In genomic region chr15:60079210-60079609, GRCh38 we compare ENCODE assay signal across 16 cellular contexts.
DNase-seq lines count a peak whose midpoint lies in the region; FAIRE-seq and TF ChIP-seq lines count a peak whose summit lies in the region.
"Had no signal": no experiment of that assay in that cellular context is flagged by ENCODE, and none has a peak within 500 bp of the region (broad histone marks: within the 10 kb centered on the region; RNA-seq: fewer than 3 reads in every experiment).

No MANE protein-coding gene starts in this region.

- H3K4me1 ChIP-seq in MM.1S (ENCODE audit: low read length), result no peaks in the 10 kb centered on the region
- no peaks in the 10 kb centered on the region for H3K4me1 ChIP-seq in tibial nerve

- no peaks in the 10 kb centered on the region for H3K79me2 ChIP-seq in MM.1S (ENCODE audit: low read length)

- no peaks in the 10 kb centered on the region for H4K20me1 ChIP-seq in MM.1S (ENCODE audit: insufficient read depth, low read length)

- TF ChIP-seq CTCF in GM06990 (IDR thresholded peaks at IDR 0.05; ENCODE audit: insufficient read depth, low read length, poor library complexity, severe bottlenecking) (peak; percentile 40), MM.1S (IDR thresholded peaks at IDR 0.05; ENCODE audit: low read length) (peak; percentile 33), bronchial epithelial cell (IDR thresholded peaks at IDR 0.05; ENCODE audit: insufficient read depth, low read length, severe bottlenecking) (peak; percentile 24), mesothelial cell of epicardium (IDR thresholded peaks at IDR 0.05; ENCODE audit: unreplicated experiment) (peak; percentile 31), GM13976 (IDR thresholded peaks at IDR 0.05; ENCODE audit: borderline replicate concordance, control extremely low read depth, extremely low read depth, insufficient read depth, missing control alignments) (no peak), tibial nerve (IDR thresholded peaks at IDR 0.05) (no peak), GM20000 (IDR thresholded peaks at IDR 0.05; ENCODE audit: extremely low read depth, missing control alignments) (no peak)

- H3K4me3 Mint-ChIP-seq in mesothelial cell of epicardium, result no peak overlapping the region
- H3K4me3 Mint-ChIP-seq: activated CD4-positive, alpha-beta T cell treated with anti-CD3 and anti-CD28 coated beads, Interleukin-2, amount 10 ng/mL, durations not matched to agents 24 days and 14 days; activated naive CD4-positive, alpha-beta T cell treated with anti-CD3 and anti-CD28 coated beads, Interleukin-2, amount 10 ng/mL, durations not matched to agents 7 days and 5 days; natural killer cell had no signal

- no peaks in the 10 kb centered on the region for H3K9me3 ChIP-seq in MM.1S (replicated peaks; ENCODE audit: insufficient read depth, low read length)
- H3K9me3 ChIP-seq in tibial nerve, result no peaks in the 10 kb centered on the region

- no peak overlapping the region for H2AFZ ChIP-seq in MM.1S (ENCODE audit: low read length)

- no peak for TF ChIP-seq POLR2A in tibial nerve (IDR thresholded peaks at IDR 0.05)

- H3F3A ChIP-seq in MM.1S (ENCODE audit: insufficient read depth, low read length), result no peaks in the 10 kb centered on the region

- FAIRE-seq in bronchial epithelial cell (lab: Jason Lieb, UNC), result no peak

- H3K27ac ChIP-seq in MM.1S (ENCODE audit: low read length), result no peak overlapping the region
- no peak overlapping the region for H3K27ac ChIP-seq in tibial nerve
- H3K27ac ChIP-seq: dorsolateral prefrontal cortex, HL-60 had no signal

- H3K4me3 ChIP-seq in GM06990 (replicated peaks; ENCODE audit: low read depth, low read length) (no peak overlapping the region), MM.1S (ENCODE audit: low read length) (no peak overlapping the region), bronchial epithelial cell (ENCODE audit: low read depth, low read length) (no peak overlapping the region), tibial nerve (no peak overlapping the region)
- H3K4me3 ChIP-seq: dorsolateral prefrontal cortex had no signal

- no peak overlapping the region for H3K4me2 ChIP-seq in MM.1S (ENCODE audit: low read depth, low read length)

- H3K27ac Mint-ChIP-seq in mesothelial cell of epicardium, result no peak overlapping the region
- H3K27ac Mint-ChIP-seq: activated CD4-positive, alpha-beta T cell treated with anti-CD3 and anti-CD28 coated beads, Interleukin-2, amount 10 ng/mL, durations not matched to agents 24 days and 14 days; activated naive CD4-positive, alpha-beta T cell treated with anti-CD3 and anti-CD28 coated beads, Interleukin-2, amount 10 ng/mL, durations not matched to agents 7 days and 5 days; natural killer cell had no signal

- 69 to 71% methylated on average over 2 of the region's 2 CpGs for WGBS in tibial nerve, 2 donors

- DNase-seq in GM06990 (ENCODE audit: extremely low read depth, insufficient read length) (peak; percentile 1), MM.1S (no peak), bronchial epithelial cell (ENCODE audit: low read depth) (no peak), mesothelial cell of epicardium (ENCODE audit: low spot score in 2 of 2, unreplicated experiment in 2 of 2) (no peak), GM13976 (ENCODE audit: low spot score) (no peak), NCI-H1694 treated with DMSO at 0.1 percent for 48 hours (lab: John Stamatoyannopoulos, UW) (no peak), tibial nerve (ENCODE audit: low spot score in 2 of 2) (no peak), GM20000 (ENCODE audit: low spot score) (no peak)
- DNase-seq: activated CD4-positive, alpha-beta T cell treated with anti-CD3 and anti-CD28 coated beads, Interleukin-2, amount 10 ng/mL, durations not matched to agents 24 days and 14 days; activated naive CD4-positive, alpha-beta T cell treated with anti-CD3 and anti-CD28 coated beads, Interleukin-2, amount 10 ng/mL, durations not matched to agents 7 days and 5 days; dorsolateral prefrontal cortex; EL; natural killer cell; NCI-H2029; SIG-M5 had no signal

- no peaks in the 10 kb centered on the region for H3K36me3 Mint-ChIP-seq in mesothelial cell of epicardium
- H3K36me3 Mint-ChIP-seq: activated naive CD4-positive, alpha-beta T cell treated with anti-CD3 and anti-CD28 coated beads, Interleukin-2, amount 10 ng/mL, durations not matched to agents 7 days and 5 days; natural killer cell had no signal

- H3K9me2 ChIP-seq in MM.1S (replicated peaks; ENCODE audit: insufficient read depth, low read length), result no peaks in the 10 kb centered on the region

- H3K36me3 ChIP-seq in GM06990 (ENCODE audit: control insufficient read depth, insufficient read depth, low read length) (no peaks in the 10 kb centered on the region), MM.1S (replicated peaks; ENCODE audit: insufficient read depth, low read length) (no peaks in the 10 kb centered on the region), bronchial epithelial cell (ENCODE audit: control insufficient read depth, insufficient read depth, low read length) (no peaks in the 10 kb centered on the region), tibial nerve (no peaks in the 10 kb centered on the region)

- H3K4me1 Mint-ChIP-seq in mesothelial cell of epicardium, result peaks cover 9% of the 10 kb centered on the region
- H3K4me1 Mint-ChIP-seq: natural killer cell had no signal

- TF ChIP-seq EP300 in tibial nerve (IDR thresholded peaks at IDR 0.05), result no peak

- no peaks in the 10 kb centered on the region; the same call in 1 of the 2 replicates for H3K27me3 ChIP-seq in GM06990 (replicated peaks; ENCODE audit: control insufficient read depth, insufficient read depth, low read length)
- H3K27me3 ChIP-seq in MM.1S (replicated peaks; ENCODE audit: insufficient read depth, low read length), result no peaks in the 10 kb centered on the region
- no peaks in the 10 kb centered on the region for H3K27me3 ChIP-seq in bronchial epithelial cell (ENCODE audit: control insufficient read depth, insufficient read depth, low read length)
- H3K27me3 ChIP-seq in tibial nerve, result no peaks in the 10 kb centered on the region

- no peak overlapping the region for H3K9ac ChIP-seq in MM.1S (ENCODE audit: low read length)

- H3K27me3 Mint-ChIP-seq in mesothelial cell of epicardium (ENCODE audit: low read depth), result peaks cover 25% of the 10 kb centered on the region

- H3K9me3 Mint-ChIP-seq in mesothelial cell of epicardium, result no peaks in the 10 kb centered on the region
- H3K9me3 Mint-ChIP-seq: activated CD4-positive, alpha-beta T cell treated with anti-CD3 and anti-CD28 coated beads, Interleukin-2, amount 10 ng/mL, durations not matched to agents 24 days and 14 days; activated naive CD4-positive, alpha-beta T cell treated with anti-CD3 and anti-CD28 coated beads, Interleukin-2, amount 10 ng/mL, durations not matched to agents 7 days and 5 days; natural killer cell had no signal

- in situ Hi-C loops in GM13976 (cut with MboI; ENCODE audit: low sequenced_read_pairs, unreplicated experiment), result no loop called here

Comparison
In these comparisons a context has a peak if more than half of its experiments do, and no peak if none do; other contexts are left out.
1. CTCF ChIP-seq: peak in GM06990 (single experiment), MM.1S (single experiment), bronchial epithelial cell (single experiment) and mesothelial cell of epicardium (single experiment); none in GM13976 (single experiment), tibial nerve (0 of 5) and GM20000 (single experiment).